10 cellular contexts compared by ENCODE assay signal in the genomic region with DNA sequence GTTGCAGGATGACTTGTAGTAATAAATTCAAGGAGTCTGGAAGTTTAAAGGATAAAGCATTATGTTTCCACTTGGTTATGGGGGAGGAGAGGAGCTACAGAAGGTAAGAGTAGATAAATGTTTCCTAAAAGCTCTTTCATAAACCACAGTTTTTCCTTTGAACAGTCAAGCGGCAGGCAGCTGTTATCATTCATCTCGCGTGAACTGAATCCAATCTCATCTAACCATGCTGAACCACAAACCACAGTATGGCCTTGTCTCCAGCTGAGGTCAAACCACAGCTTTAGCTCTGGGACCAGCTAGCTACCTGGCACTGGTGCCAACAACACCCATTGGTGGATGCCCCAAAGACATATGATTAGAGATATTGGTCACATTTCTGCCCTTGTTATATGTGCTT.
DNase-seq lines count a peak whose midpoint lies in the region; TF ChIP-seq lines count a peak whose summit lies in the region.
"Had no signal": no experiment of that assay in that cellular context is flagged by ENCODE, and none has a peak within 500 bp of the region (broad histone marks: within the 10 kb centered on the region; RNA-seq: fewer than 3 reads in every experiment).

No MANE protein-coding gene starts in this region.

- intact Hi-C loops in transverse colon (cut with DNase I; ENCODE audit: low total_unique reads), result no loop called here

- TF ChIP-seq CTCF in astrocyte of the spinal cord (IDR thresholded peaks at IDR 0.05; ENCODE audit: low read depth, low read length), result no peak
- no peak for TF ChIP-seq CTCF in smooth muscle cell (IDR thresholded peaks at IDR 0.05; ENCODE audit: borderline replicate concordance, insufficient read depth, poor library complexity, severe bottlenecking)
- TF ChIP-seq CTCF in transverse colon (IDR thresholded peaks at IDR 0.05), result no peak

- no peaks in the 10 kb centered on the region for H3K79me2 ChIP-seq in smooth muscle cell (ENCODE audit: low read depth)

- H3F3A ChIP-seq in smooth muscle cell (ENCODE audit: low read depth), result no peaks in the 10 kb centered on the region

- H4K20me1 ChIP-seq in smooth muscle cell (ENCODE audit: low read depth), result no peaks in the 10 kb centered on the region

- H3K36me3 ChIP-seq in smooth muscle cell (ENCODE audit: low read depth) (no peaks in the 10 kb centered on the region), transverse colon (peaks cover 0 to 10% (median 0%) of the 10 kb centered on the region in 4 donors)

- no peak for TF ChIP-seq EP300 in transverse colon (IDR thresholded peaks at IDR 0.05; ENCODE audit: low read depth)

- in situ Hi-C loops in astrocyte of the spinal cord (cut with HindIII; ENCODE audit: low sequenced_read_pairs) (no loop called here), transverse colon (cut with MboI; ENCODE audit: low pct_ligation_motif_present in 1 of 4, low pct_unique_long_range_greater_than_20kb in 1 of 4, low sequenced_read_pairs in 3 of 4) (no loop called here)

- no peak overlapping the region for H3K4me3 ChIP-seq in astrocyte of the spinal cord (ENCODE audit: low read depth, low read length)
- H3K4me3 ChIP-seq in smooth muscle cell, result no peak overlapping the region
- no peak overlapping the region for H3K4me3 ChIP-seq in transverse colon

- no peaks in the 10 kb centered on the region for H3K9me3 ChIP-seq in smooth muscle cell (replicated peaks; ENCODE audit: low read depth)
- H3K9me3 ChIP-seq in transverse colon, result no peaks in the 10 kb centered on the region

- TF ChIP-seq POLR2A in transverse colon (IDR thresholded peaks at IDR 0.05), result no peak

- H3K4me1 ChIP-seq in smooth muscle cell (ENCODE audit: low read depth) (no peaks in the 10 kb centered on the region), transverse colon (no peaks in the 10 kb centered on the region)

- H3K27me3 ChIP-seq in smooth muscle cell (ENCODE audit: low read depth) (no peaks in the 10 kb centered on the region), transverse colon (no peaks in the 10 kb centered on the region)

- no peak overlapping the region for H3K27ac ChIP-seq in smooth muscle cell (ENCODE audit: low read depth)
- no peak overlapping the region for H3K27ac ChIP-seq in transverse colon

- 21% methylated on average over 3 of the region's 3 CpGs for WGBS in smooth muscle cell (ENCODE audit: low lambda C conversion rate)
- 49 to 53% methylated on average over 3 of the region's 3 CpGs for WGBS in transverse colon (ENCODE audit: low coverage in 1 of 2), 2 donors

- peak; percentile 2 to 11 (median 8) for DNase-seq in stimulated activated CD4-positive, alpha-beta T cell treated with anti-CD3 and anti-CD28 coated beads, Interleukin-12 subunit alpha, Interleukin-12 subunit beta, amount 100 ng/mL, for 48 hours (ENCODE audit: low read depth in 2 of 3, low spot score in 1 of 3)
- DNase-seq in stimulated activated CD4-positive, alpha-beta T cell treated with anti-CD3 and anti-CD28 coated beads, Interleukin-4, amount 100 ng/mL, for 24 hours, result no peak
- DNase-seq in NCI-H2107 (lab: John Stamatoyannopoulos, UW) (peak; percentile 52), astrocyte of the spinal cord (ENCODE audit: low read depth, low spot score) (peak; percentile 80), stromal cell of bone marrow (ENCODE audit: low read depth) (peak; percentile 42), smooth muscle cell (lab: John Stamatoyannopoulos, UW; ENCODE audit: unreplicated experiment) (no peak), transverse colon (no peak), hippocampal formation (lab: John Stamatoyannopoulos, UW) (no peak)
- DNase-seq: Karpas-422, mesendoderm had no signal

- H2AFZ ChIP-seq in smooth muscle cell (ENCODE audit: low read depth), result no peak overlapping the region

- no peak overlapping the region for H3K4me2 ChIP-seq in smooth muscle cell

- H3K9ac ChIP-seq in smooth muscle cell (ENCODE audit: low read depth), result no peak overlapping the region

Comparison
In these comparisons a context has a peak if more than half of its experiments do, and no peak if none do; other contexts are left out.
1. DNase-seq: peak in stimulated activated CD4-positive, alpha-beta T cell treated with anti-CD3 and anti-CD28 coated beads, Interleukin-12 subunit alpha, Interleukin-12 subunit beta, amount 100 ng/mL, for 48 hours (3 of 3), NCI-H2107 (single experiment), astrocyte of the spinal cord (single experiment) and stromal cell of bone marrow (single experiment); none in stimulated activated CD4-positive, alpha-beta T cell treated with anti-CD3 and anti-CD28 coated beads, Interleukin-4, amount 100 ng/mL, for 24 hours (single experiment), smooth muscle cell (single experiment), transverse colon (single experiment) and hippocampal formation (0 of 2).